In the genomic region with DNA sequence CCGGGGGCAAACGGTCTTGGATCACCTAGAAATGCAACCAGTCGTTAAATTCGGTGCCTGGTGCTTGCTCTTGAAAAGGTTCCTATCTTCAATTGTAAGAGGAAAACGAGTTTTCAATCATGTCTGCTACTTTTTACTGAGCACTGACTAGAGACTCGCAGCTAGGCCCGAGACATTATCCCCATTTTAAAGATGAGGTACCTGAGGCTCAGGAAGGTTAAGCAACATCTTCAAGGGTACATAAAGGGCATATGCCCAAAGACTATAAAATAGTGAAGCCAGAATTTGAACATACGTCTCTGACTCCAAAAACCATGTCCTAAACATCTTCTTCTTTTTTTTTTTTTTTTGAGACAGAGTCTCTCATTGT, we compare ENCODE assay signal across 8 cellular contexts. TPM values are rescaled to one million over a fixed set of nuclear protein-coding genes. Genes with fewer than 3 reads are reported as not detected.
DNase-seq lines count a peak whose midpoint lies in the region; ATAC-seq and TF ChIP-seq lines count a peak whose summit lies in the region.

No MANE protein-coding gene starts in this region.

- intact Hi-C loops in dendritic cell treated with granulocyte-macrophage colony-stimulating factor and Interleukin-4, amounts not matched to agents 40 ng/mL and 50 ng/mL, for 4 days (cut with micrococcal nuclease), result loop anchor here (5.0 kb wide), 1 partner anchor 90 kb away; a partner anchor contains a TSS

- H3K36me3 Mint-ChIP-seq in dendritic cell treated with granulocyte-macrophage colony-stimulating factor and Interleukin-4, amounts not matched to agents 40 ng/mL and 50 ng/mL, for 4 days (ENCODE audit: low read depth), result peaks cover 13% of the 10 kb centered on the region
- H3K36me3 Mint-ChIP-seq in natural killer cell treated with Interleukin-12 subunit alpha and Interleukin-12 subunit beta and Interleukin-15 and Interleukin-18, amount 100 ng/mL, for 72 hours, result no peaks in the 10 kb centered on the region

- H2AFZ ChIP-seq in Loucy (ENCODE audit: low read length), result peak overlapping the region; percentile 94

- H3K36me3 ChIP-seq in BE2C (no peaks in the 10 kb centered on the region), Loucy (ENCODE audit: insufficient read depth, low read length) (no peaks in the 10 kb centered on the region)

- H3K4me1 Mint-ChIP-seq in dendritic cell treated with granulocyte-macrophage colony-stimulating factor and Interleukin-4, amounts not matched to agents 40 ng/mL and 50 ng/mL, for 4 days (ENCODE audit: low read depth), result peaks cover 19% of the 10 kb centered on the region
- H3K4me1 Mint-ChIP-seq in natural killer cell treated with Interleukin-12 subunit alpha and Interleukin-12 subunit beta and Interleukin-15 and Interleukin-18, amount 100 ng/mL, for 72 hours (ENCODE audit: low read depth in 2 of 2), result peaks cover 27% of the 10 kb centered on the region in 2 donors

- no peaks in the 10 kb centered on the region for H3K9me2 ChIP-seq in Loucy (replicated peaks; ENCODE audit: low read depth, low read length)

- peak overlapping the region; percentile 90 for H3K27ac Mint-ChIP-seq in dendritic cell treated with granulocyte-macrophage colony-stimulating factor and Interleukin-4, amounts not matched to agents 40 ng/mL and 50 ng/mL, for 4 days
- H3K27ac Mint-ChIP-seq in natural killer cell treated with Interleukin-12 subunit alpha and Interleukin-12 subunit beta and Interleukin-15 and Interleukin-18, amount 100 ng/mL, for 72 hours, result peak overlapping the region; percentile 87 to 89

- H3K9me3 Mint-ChIP-seq in dendritic cell treated with granulocyte-macrophage colony-stimulating factor and Interleukin-4, amounts not matched to agents 40 ng/mL and 50 ng/mL, for 4 days, result no peaks in the 10 kb centered on the region
- no peaks in the 10 kb centered on the region for H3K9me3 Mint-ChIP-seq in natural killer cell treated with Interleukin-12 subunit alpha and Interleukin-12 subunit beta and Interleukin-15 and Interleukin-18, amount 100 ng/mL, for 72 hours

- H3K27me3 ChIP-seq in BE2C, result no peaks in the 10 kb centered on the region
- no peaks in the 10 kb centered on the region for H3K27me3 ChIP-seq in Loucy (ENCODE audit: insufficient read depth, low read length, poor library complexity, severe bottlenecking)

- H4K20me1 ChIP-seq in Loucy (ENCODE audit: insufficient read depth, low read length, poor library complexity, severe bottlenecking), result peaks cover 2% of the 10 kb centered on the region

- H3K79me2 ChIP-seq in Loucy (ENCODE audit: insufficient read depth, low read length), result peaks cover 43% of the 10 kb centered on the region

- no peaks in the 10 kb centered on the region for H3K9me3 ChIP-seq in BE2C
- H3K9me3 ChIP-seq in Loucy (ENCODE audit: insufficient read depth, low read depth, low read length), result no peaks in the 10 kb centered on the region

- ATAC-seq in natural killer cell treated with Interleukin-12 subunit alpha and Interleukin-12 subunit beta and Interleukin-15 and Interleukin-18, amount 100 ng/mL, for 72 hours, result no peak
- ATAC-seq in HG02798 (IDR thresholded peaks at IDR 0.05; ENCODE audit: poor library complexity, unreplicated experiment), result no peak

- H3K4me1 ChIP-seq in BE2C, result no peaks in the 10 kb centered on the region
- H3K4me1 ChIP-seq in Loucy (ENCODE audit: insufficient read depth, low read length, poor library complexity, severe bottlenecking), result peaks cover 9% of the 10 kb centered on the region

- H3K27me3 Mint-ChIP-seq in dendritic cell treated with granulocyte-macrophage colony-stimulating factor and Interleukin-4, amounts not matched to agents 40 ng/mL and 50 ng/mL, for 4 days, result no peaks in the 10 kb centered on the region
- no peaks in the 10 kb centered on the region for H3K27me3 Mint-ChIP-seq in natural killer cell treated with Interleukin-12 subunit alpha and Interleukin-12 subunit beta and Interleukin-15 and Interleukin-18, amount 100 ng/mL, for 72 hours

- TF ChIP-seq CTCF in BE2C (IDR thresholded peaks at IDR 0.05; ENCODE audit: low read depth, low read length), result no peak
- no peak for TF ChIP-seq CTCF in Loucy (conservative IDR thresholded peaks at IDR 0.05; ENCODE audit: low read length)

- peak overlapping the region; percentile 90 for H3K4me3 Mint-ChIP-seq in dendritic cell treated with granulocyte-macrophage colony-stimulating factor and Interleukin-4, amounts not matched to agents 40 ng/mL and 50 ng/mL, for 4 days
- peak overlapping the region; percentile 94 for H3K4me3 Mint-ChIP-seq in natural killer cell treated with Interleukin-12 subunit alpha and Interleukin-12 subunit beta and Interleukin-15 and Interleukin-18, amount 100 ng/mL, for 72 hours

- peak overlapping the region; percentile 100 for H3K4me3 ChIP-seq in BE2C (ENCODE audit: low read depth, low read length)
- peak overlapping the region; percentile 99 for H3K4me3 ChIP-seq in Loucy (ENCODE audit: low read length, poor library complexity, severe bottlenecking)

- DNase-seq in BE2C (no peak), iPS-NIHi11 (ENCODE audit: low spot score) (no peak), NCI-H1105 treated with DMSO at 0.1 percent for 48 hours (lab: John Stamatoyannopoulos, UW) (no peak), middle frontal gyrus (ENCODE audit: extremely low spot score, low spot score) (no peak)
- no peak for DNase-seq in natural killer cell treated with Interleukin-12 subunit alpha and Interleukin-12 subunit beta and Interleukin-15 and Interleukin-18, amount 100 ng/mL, for 72 hours (ENCODE audit: low spot score)

- H3F3A ChIP-seq in Loucy (ENCODE audit: low read depth), result no peaks in the 10 kb centered on the region

- H3K4me2 ChIP-seq in Loucy (ENCODE audit: low read depth, low read length, poor library complexity, severe bottlenecking), result peak overlapping the region; percentile 78

- H3K9ac ChIP-seq in Loucy (ENCODE audit: low read depth, low read length, poor library complexity, severe bottlenecking), result peak overlapping the region; percentile 71

RNA-seq across cellular contexts. Expression of a gene that starts 0.6 kb away (rescaled TPM):
- polyA plus RNA-seq in BE2C (2012; ENCODE audit: insufficient read depth, insufficient read length, low read depth), result 107 TPM
- 10 to 100 TPM; 66.6 to 87.0 TPM for total RNA-seq in natural killer cell treated with Interleukin-12 subunit alpha and Interleukin-12 subunit beta and Interleukin-15 and Interleukin-18, amount 100 ng/mL, for 72 hours
